ENCODE assay signal across 1 cellular context in the genomic region with DNA sequence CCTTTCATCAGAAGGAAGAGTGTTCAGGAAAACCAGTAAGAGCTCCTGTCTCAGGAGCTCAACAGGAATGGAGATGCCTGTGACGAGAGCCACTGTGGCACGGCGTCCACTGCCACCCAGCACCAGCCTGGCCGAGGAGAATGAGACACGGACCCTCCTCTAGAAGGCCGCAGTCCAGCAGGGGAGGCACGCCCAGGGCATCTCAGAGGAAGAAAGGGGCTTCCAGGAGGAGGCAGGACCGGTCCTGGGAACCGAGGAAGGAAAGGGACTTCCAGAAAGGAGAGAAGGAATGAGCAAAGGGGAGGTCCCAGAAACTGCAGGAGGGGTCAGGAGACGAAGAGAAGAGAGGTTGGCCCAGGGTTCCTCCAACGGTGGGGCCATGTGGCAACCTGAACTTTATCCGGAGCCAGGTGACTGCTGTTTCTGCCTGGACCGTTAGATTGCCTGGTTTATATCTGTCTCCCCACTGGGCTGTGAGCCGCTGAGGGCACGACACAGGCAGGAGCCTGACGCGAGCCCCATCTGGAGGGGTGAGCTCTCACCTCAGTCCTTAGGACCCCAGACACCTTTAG.
TF ChIP-seq lines count a peak whose summit lies in the region.

No MANE protein-coding gene starts in this region.

TF ChIP-seq in HepG2, 621 proteins besides CTCF, POLR2A, EP300 and RAD21 (continued from another document):
- TF ChIP-seq, protein P1, sequence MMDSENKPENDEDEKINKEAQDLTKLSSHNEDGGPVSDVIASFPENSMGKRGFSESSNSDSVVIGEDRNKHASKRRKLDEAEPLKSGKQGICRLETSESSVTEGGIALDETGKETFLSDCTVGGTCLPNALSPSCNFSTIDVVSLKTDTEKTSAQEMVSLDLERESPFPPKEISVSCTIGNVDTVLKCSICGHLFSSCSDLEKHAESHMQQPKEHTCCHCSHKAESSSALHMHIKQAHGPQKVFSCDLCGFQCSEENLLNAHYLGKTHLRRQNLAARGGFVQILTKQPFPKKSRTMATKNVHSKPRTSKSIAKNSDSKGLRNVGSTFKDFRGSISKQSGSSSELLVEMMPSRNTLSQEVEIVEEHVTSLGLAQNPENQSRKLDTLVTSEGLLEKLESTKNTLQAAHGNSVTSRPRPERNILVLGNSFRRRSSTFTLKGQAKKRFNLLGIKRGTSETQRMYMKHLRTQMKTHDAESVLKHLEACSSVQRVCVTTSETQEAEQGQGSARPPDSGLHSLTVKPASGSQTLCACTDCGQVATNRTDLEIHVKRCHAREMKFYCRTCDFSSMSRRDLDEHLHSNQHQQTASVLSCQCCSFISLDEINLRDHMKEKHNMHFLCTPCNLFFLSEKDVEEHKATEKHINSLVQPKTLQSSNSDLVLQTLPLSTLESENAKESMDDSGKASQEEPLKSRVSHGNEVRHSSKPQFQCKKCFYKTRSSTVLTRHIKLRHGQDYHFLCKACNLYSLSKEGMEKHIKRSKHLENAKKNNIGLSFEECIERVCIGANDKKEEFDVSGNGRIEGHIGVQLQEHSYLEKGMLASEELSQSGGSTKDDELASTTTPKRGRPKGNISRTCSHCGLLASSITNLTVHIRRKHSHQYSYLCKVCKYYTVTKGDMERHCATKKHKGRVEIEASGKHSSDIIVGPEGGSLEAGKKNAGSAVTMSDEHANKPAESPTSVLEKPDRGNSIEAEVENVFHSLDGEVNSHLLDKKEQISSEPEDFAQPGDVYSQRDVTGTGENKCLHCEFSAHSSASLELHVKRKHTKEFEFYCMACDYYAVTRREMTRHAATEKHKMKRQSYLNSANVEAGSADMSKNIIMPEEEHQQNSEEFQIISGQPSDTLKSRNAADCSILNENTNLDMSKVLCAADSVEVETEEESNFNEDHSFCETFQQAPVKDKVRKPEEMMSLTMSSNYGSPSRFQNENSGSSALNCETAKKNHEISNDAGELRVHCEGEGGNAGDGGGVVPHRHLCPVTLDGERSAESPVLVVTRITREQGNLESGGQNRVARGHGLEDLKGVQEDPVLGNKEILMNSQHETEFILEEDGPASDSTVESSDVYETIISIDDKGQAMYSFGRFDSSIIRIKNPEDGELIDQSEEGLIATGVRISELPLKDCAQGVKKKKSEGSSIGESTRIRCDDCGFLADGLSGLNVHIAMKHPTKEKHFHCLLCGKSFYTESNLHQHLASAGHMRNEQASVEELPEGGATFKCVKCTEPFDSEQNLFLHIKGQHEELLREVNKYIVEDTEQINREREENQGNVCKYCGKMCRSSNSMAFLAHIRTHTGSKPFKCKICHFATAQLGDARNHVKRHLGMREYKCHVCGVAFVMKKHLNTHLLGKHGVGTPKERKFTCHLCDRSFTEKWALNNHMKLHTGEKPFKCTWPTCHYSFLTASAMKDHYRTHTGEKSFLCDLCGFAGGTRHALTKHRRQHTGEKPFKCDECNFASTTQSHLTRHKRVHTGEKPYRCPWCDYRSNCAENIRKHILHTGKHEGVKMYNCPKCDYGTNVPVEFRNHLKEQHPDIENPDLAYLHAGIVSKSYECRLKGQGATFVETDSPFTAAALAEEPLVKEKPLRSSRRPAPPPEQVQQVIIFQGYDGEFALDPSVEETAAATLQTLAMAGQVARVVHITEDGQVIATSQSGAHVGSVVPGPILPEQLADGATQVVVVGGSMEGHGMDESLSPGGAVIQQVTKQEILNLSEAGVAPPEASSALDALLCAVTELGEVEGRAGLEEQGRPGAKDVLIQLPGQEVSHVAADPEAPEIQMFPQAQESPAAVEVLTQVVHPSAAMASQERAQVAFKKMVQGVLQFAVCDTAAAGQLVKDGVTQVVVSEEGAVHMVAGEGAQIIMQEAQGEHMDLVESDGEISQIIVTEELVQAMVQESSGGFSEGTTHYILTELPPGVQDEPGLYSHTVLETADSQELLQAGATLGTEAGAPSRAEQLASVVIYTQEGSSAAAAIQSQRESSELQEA (CRISPR knock-in tag; IDR thresholded peaks at IDR 0.05; ENCODE audit: not compliant biosample characterization) = no peak
- TF ChIP-seq, protein P2, sequence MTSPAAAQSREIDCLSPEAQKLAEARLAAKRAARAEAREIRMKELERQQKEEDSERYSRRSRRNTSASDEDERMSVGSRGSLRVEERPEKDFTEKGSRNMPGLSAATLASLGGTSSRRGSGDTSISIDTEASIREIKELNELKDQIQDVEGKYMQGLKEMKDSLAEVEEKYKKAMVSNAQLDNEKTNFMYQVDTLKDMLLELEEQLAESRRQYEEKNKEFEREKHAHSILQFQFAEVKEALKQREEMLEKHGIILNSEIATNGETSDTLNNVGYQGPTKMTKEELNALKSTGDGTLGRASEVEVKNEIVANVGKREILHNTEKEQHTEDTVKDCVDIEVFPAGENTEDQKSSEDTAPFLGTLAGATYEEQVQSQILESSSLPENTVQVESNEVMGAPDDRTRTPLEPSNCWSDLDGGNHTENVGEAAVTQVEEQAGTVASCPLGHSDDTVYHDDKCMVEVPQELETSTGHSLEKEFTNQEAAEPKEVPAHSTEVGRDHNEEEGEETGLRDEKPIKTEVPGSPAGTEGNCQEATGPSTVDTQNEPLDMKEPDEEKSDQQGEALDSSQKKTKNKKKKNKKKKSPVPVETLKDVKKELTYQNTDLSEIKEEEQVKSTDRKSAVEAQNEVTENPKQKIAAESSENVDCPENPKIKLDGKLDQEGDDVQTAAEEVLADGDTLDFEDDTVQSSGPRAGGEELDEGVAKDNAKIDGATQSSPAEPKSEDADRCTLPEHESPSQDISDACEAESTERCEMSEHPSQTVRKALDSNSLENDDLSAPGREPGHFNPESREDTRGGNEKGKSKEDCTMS (CRISPR knock-in tag; conservative IDR thresholded peaks at IDR 0.05) = no peak
- TF ChIP-seq, protein P3, sequence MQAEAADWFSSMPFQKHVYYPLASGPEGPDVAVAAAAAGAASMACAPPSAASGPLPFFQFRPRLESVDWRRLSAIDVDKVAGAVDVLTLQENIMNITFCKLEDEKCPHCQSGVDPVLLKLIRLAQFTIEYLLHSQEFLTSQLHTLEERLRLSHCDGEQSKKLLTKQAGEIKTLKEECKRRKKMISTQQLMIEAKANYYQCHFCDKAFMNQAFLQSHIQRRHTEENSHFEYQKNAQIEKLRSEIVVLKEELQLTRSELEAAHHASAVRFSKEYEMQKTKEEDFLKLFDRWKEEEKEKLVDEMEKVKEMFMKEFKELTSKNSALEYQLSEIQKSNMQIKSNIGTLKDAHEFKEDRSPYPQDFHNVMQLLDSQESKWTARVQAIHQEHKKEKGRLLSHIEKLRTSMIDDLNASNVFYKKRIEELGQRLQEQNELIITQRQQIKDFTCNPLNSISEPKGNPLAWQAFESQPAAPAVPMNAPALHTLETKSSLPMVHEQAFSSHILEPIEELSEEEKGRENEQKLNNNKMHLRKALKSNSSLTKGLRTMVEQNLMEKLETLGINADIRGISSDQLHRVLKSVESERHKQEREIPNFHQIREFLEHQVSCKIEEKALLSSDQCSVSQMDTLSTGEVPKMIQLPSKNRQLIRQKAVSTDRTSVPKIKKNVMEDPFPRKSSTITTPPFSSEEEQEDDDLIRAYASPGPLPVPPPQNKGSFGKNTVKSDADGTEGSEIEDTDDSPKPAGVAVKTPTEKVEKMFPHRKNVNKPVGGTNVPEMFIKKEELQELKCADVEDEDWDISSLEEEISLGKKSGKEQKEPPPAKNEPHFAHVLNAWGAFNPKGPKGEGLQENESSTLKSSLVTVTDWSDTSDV (CRISPR knock-in tag; IDR thresholded peaks at IDR 0.05) = peak; percentile 22; the same call in 1 of the 2 replicates
- TF ChIP-seq ZNF619 (CRISPR knock-in tag; IDR thresholded peaks at IDR 0.05) (0 out of 2 replicates have a peak, but pooled peaks have one; percentile 20), PCBP1 (IDR thresholded peaks at IDR 0.05; ENCODE audit: borderline replicate concordance, low read depth, low read length) (no peak), ZMYM2 (CRISPR knock-in tag; IDR thresholded peaks at IDR 0.05) (0 out of 2 replicates have a peak, but pooled peaks have one; percentile 3), KDM2A (CRISPR knock-in tag; IDR thresholded peaks at IDR 0.05; ENCODE audit: borderline replicate concordance, low read depth) (peak; percentile 8; the same call in 1 of the 2 replicates), ZNF850 (CRISPR knock-in tag; conservative IDR thresholded peaks at IDR 0.05) (0 out of 2 replicates have a peak, but pooled peaks have one; percentile 31)
- TF ChIP-seq, protein P4, sequence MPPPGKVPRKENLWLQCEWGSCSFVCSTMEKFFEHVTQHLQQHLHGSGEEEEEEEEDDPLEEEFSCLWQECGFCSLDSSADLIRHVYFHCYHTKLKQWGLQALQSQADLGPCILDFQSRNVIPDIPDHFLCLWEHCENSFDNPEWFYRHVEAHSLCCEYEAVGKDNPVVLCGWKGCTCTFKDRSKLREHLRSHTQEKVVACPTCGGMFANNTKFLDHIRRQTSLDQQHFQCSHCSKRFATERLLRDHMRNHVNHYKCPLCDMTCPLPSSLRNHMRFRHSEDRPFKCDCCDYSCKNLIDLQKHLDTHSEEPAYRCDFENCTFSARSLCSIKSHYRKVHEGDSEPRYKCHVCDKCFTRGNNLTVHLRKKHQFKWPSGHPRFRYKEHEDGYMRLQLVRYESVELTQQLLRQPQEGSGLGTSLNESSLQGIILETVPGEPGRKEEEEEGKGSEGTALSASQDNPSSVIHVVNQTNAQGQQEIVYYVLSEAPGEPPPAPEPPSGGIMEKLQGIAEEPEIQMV (CRISPR knock-in tag; IDR thresholded peaks at IDR 0.05; ENCODE audit: low read depth) = 0 out of 2 replicates have a peak, but pooled peaks have one; percentile 14
- TF ChIP-seq, protein P5, sequence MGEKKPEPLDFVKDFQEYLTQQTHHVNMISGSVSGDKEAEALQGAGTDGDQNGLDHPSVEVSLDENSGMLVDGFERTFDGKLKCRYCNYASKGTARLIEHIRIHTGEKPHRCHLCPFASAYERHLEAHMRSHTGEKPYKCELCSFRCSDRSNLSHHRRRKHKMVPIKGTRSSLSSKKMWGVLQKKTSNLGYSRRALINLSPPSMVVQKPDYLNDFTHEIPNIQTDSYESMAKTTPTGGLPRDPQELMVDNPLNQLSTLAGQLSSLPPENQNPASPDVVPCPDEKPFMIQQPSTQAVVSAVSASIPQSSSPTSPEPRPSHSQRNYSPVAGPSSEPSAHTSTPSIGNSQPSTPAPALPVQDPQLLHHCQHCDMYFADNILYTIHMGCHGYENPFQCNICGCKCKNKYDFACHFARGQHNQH (CRISPR knock-in tag; IDR thresholded peaks at IDR 0.05) = peak; percentile 3; the same call in 1 of the 2 replicates
- TF ChIP-seq, protein P6, sequence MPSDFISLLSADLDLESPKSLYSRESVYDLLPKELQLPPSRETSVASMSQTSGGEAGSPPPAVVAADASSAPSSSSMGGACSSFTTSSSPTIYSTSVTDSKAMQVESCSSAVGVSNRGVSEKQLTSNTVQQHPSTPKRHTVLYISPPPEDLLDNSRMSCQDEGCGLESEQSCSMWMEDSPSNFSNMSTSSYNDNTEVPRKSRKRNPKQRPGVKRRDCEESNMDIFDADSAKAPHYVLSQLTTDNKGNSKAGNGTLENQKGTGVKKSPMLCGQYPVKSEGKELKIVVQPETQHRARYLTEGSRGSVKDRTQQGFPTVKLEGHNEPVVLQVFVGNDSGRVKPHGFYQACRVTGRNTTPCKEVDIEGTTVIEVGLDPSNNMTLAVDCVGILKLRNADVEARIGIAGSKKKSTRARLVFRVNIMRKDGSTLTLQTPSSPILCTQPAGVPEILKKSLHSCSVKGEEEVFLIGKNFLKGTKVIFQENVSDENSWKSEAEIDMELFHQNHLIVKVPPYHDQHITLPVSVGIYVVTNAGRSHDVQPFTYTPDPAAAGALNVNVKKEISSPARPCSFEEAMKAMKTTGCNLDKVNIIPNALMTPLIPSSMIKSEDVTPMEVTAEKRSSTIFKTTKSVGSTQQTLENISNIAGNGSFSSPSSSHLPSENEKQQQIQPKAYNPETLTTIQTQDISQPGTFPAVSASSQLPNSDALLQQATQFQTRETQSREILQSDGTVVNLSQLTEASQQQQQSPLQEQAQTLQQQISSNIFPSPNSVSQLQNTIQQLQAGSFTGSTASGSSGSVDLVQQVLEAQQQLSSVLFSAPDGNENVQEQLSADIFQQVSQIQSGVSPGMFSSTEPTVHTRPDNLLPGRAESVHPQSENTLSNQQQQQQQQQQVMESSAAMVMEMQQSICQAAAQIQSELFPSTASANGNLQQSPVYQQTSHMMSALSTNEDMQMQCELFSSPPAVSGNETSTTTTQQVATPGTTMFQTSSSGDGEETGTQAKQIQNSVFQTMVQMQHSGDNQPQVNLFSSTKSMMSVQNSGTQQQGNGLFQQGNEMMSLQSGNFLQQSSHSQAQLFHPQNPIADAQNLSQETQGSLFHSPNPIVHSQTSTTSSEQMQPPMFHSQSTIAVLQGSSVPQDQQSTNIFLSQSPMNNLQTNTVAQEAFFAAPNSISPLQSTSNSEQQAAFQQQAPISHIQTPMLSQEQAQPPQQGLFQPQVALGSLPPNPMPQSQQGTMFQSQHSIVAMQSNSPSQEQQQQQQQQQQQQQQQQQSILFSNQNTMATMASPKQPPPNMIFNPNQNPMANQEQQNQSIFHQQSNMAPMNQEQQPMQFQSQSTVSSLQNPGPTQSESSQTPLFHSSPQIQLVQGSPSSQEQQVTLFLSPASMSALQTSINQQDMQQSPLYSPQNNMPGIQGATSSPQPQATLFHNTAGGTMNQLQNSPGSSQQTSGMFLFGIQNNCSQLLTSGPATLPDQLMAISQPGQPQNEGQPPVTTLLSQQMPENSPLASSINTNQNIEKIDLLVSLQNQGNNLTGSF (CRISPR knock-in tag; IDR thresholded peaks at IDR 0.05) = 0 out of 2 replicates have a peak, but pooled peaks have one; percentile 47
- TF ChIP-seq, protein P7, sequence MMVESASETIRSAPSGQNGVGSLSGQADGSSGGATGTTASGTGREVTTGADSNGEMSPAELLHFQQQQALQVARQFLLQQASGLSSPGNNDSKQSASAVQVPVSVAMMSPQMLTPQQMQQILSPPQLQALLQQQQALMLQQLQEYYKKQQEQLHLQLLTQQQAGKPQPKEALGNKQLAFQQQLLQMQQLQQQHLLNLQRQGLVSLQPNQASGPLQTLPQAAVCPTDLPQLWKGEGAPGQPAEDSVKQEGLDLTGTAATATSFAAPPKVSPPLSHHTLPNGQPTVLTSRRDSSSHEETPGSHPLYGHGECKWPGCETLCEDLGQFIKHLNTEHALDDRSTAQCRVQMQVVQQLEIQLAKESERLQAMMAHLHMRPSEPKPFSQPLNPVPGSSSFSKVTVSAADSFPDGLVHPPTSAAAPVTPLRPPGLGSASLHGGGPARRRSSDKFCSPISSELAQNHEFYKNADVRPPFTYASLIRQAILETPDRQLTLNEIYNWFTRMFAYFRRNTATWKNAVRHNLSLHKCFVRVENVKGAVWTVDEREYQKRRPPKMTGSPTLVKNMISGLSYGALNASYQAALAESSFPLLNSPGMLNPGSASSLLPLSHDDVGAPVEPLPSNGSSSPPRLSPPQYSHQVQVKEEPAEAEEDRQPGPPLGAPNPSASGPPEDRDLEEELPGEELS (CRISPR knock-in tag; IDR thresholded peaks at IDR 0.05) = peak; percentile 79
